ENCODE assay signal across 1 cellular context in genomic region chrX:46180258-46180687, GRCh38.
TF ChIP-seq lines count a peak whose summit lies in the region.

No MANE protein-coding gene starts in this region.

TF ChIP-seq in HepG2, 621 proteins besides CTCF, POLR2A, EP300 and RAD21 (continued from another document):
- TF ChIP-seq ZBTB2 (CRISPR knock-in tag; IDR thresholded peaks at IDR 0.05; ENCODE audit: low read depth) = no peak
- TF ChIP-seq, protein P1, sequence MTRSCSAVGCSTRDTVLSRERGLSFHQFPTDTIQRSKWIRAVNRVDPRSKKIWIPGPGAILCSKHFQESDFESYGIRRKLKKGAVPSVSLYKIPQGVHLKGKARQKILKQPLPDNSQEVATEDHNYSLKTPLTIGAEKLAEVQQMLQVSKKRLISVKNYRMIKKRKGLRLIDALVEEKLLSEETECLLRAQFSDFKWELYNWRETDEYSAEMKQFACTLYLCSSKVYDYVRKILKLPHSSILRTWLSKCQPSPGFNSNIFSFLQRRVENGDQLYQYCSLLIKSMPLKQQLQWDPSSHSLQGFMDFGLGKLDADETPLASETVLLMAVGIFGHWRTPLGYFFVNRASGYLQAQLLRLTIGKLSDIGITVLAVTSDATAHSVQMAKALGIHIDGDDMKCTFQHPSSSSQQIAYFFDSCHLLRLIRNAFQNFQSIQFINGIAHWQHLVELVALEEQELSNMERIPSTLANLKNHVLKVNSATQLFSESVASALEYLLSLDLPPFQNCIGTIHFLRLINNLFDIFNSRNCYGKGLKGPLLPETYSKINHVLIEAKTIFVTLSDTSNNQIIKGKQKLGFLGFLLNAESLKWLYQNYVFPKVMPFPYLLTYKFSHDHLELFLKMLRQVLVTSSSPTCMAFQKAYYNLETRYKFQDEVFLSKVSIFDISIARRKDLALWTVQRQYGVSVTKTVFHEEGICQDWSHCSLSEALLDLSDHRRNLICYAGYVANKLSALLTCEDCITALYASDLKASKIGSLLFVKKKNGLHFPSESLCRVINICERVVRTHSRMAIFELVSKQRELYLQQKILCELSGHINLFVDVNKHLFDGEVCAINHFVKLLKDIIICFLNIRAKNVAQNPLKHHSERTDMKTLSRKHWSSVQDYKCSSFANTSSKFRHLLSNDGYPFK (CRISPR knock-in tag; IDR thresholded peaks at IDR 0.05; ENCODE audit: borderline replicate concordance) = no peak
